Comparison of ENCODE assay signal across 27 cellular contexts in the genomic region with DNA sequence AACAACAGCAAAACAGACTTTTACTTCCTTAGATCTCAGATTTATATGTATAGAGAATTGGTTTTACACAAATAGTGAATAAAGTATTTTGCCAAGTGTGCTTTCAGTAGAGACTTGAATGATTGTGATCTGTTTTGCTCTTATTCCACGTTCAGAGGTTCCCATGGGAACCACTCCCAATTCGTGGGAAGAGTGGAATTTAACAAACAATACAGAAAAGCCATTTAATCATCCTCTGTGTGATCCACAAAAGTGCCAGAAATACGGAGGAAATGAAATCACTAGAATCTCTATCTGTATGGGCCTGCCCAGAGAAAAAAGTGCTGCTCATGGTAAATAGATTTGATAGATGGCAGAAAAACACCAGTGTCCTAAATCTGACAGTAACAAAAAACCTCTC. TPM values are rescaled to one million over a fixed set of nuclear protein-coding genes. Genes with fewer than 3 reads are reported as not detected.
"Had no signal": no experiment of that assay in that cellular context is flagged by ENCODE, and none has a peak within 500 bp of the region (broad histone marks: within the 10 kb centered on the region; RNA-seq: fewer than 3 reads in every experiment).

No MANE protein-coding gene starts in this region.

- H3K36me3 Mint-ChIP-seq: activated naive CD8-positive, alpha-beta T cell had no signal

- H3K4me3 ChIP-seq: body of pancreas, esophagus muscularis mucosa, gastrocnemius medialis, hepatocyte, sigmoid colon, tibial nerve had no signal

- H3K27ac ChIP-seq: body of pancreas, esophagus muscularis mucosa, gastrocnemius medialis, hepatocyte, neutrophil, sigmoid colon had no signal

- H3K9me3 Mint-ChIP-seq: endodermal cell; nephron progenitor cell; T-helper 2 cell treated with Interferon-gamma antibody and Interleukin-4, amounts not matched to agents 5 μg/mL and 100 μg/mL, for 36 hours had no signal

- ATAC-seq: activated CD4-positive, alpha-beta T cell treated with anti-CD3 and anti-CD28 coated beads for 36 hours; activated CD8-positive, alpha-beta T cell treated with anti-CD3 and anti-CD28 coated beads, Interleukin-2, amount 10 ng/mL, durations not matched to agents 7 days and 5 days; activated T-cell treated with anti-CD3 and anti-CD28 coated beads, Interleukin-2, amount 50 U/mL, for 72 hours; body of pancreas; gastrocnemius medialis; left ventricle myocardium superior had no signal

- H3K27me3 ChIP-seq: body of pancreas, gastrocnemius medialis, hepatocyte, neutrophil, sigmoid colon, tibial nerve had no signal

- DNase-seq: activated CD4-positive, alpha-beta T cell treated with anti-CD3 and anti-CD28 coated beads for 36 hours; activated CD4-positive, CD25-positive, alpha-beta regulatory T cell; activated CD8-positive, alpha-beta T cell treated with anti-CD3 and anti-CD28 coated beads, Interleukin-2, amount 10 ng/mL, durations not matched to agents 7 days and 5 days; activated naive CD4-positive, alpha-beta T cell; activated T-cell treated with anti-CD3 and anti-CD28 coated beads for 4 hours; activated T-cell treated with anti-CD3 and anti-CD28 coated beads, Interleukin-2, amount 50 U/mL, for 72 hours; body of pancreas; endodermal cell; gastrocnemius medialis; islet precursor cell; left ventricle myocardium superior; nephron progenitor cell; retina; sigmoid colon; small intestine; stimulated activated CD4-positive, alpha-beta T cell treated with anti-CD3 and anti-CD28 coated beads, Interleukin-1b, Interleukin-23, amount 100 ng/mL, for 48 hours; stimulated activated CD4-positive, alpha-beta T cell treated with anti-CD3 and anti-CD28 coated beads, Interleukin-4, amount 100 ng/mL, for 4 hours; stimulated activated CD8-positive, alpha-beta memory T cell treated with anti-CD3 and anti-CD28 coated beads, Interleukin-4, amount 100 ng/mL, for 48 hours; stimulated activated naive CD4-positive, alpha-beta T cell; T-helper 1 cell had no signal

- H2AFZ ChIP-seq: hepatocyte had no signal

- H3K27ac Mint-ChIP-seq: activated CD4-positive, alpha-beta T cell treated with anti-CD3 and anti-CD28 coated beads for 36 hours; activated CD8-positive, alpha-beta T cell treated with anti-CD3 and anti-CD28 coated beads, Interleukin-2, amount 10 ng/mL, durations not matched to agents 7 days and 5 days; activated naive CD8-positive, alpha-beta T cell; activated T-cell treated with anti-CD3 and anti-CD28 coated beads, Interleukin-2, amount 50 U/mL, for 72 hours; endodermal cell; nephron progenitor cell; T-helper 2 cell treated with Interferon-gamma antibody and Interleukin-4, amounts not matched to agents 5 μg/mL and 100 μg/mL, for 36 hours had no signal

- H3K4me2 ChIP-seq: hepatocyte had no signal

- H3K4me1 Mint-ChIP-seq: activated CD4-positive, alpha-beta T cell treated with anti-CD3 and anti-CD28 coated beads for 36 hours had no signal

- FAIRE-seq: small intestine had no signal

- H3K79me2 ChIP-seq: hepatocyte had no signal

- H3K4me1 ChIP-seq: body of pancreas, esophagus muscularis mucosa, gastrocnemius medialis, sigmoid colon had no signal

- H3K9me3 ChIP-seq: body of pancreas, esophagus muscularis mucosa, gastrocnemius medialis, neutrophil, sigmoid colon, tibial nerve had no signal

- H3K36me3 ChIP-seq: esophagus muscularis mucosa, gastrocnemius medialis, neutrophil, sigmoid colon, tibial nerve had no signal

- H3K4me3 Mint-ChIP-seq: activated CD4-positive, alpha-beta T cell treated with anti-CD3 and anti-CD28 coated beads for 36 hours; activated CD8-positive, alpha-beta T cell treated with anti-CD3 and anti-CD28 coated beads, Interleukin-2, amount 10 ng/mL, durations not matched to agents 7 days and 5 days; activated naive CD8-positive, alpha-beta T cell; activated T-cell treated with anti-CD3 and anti-CD28 coated beads, Interleukin-2, amount 50 U/mL, for 72 hours; endodermal cell; nephron progenitor cell; T-helper 2 cell treated with Interferon-gamma antibody and Interleukin-4, amounts not matched to agents 5 μg/mL and 100 μg/mL, for 36 hours had no signal

RNA-seq across cellular contexts. Expression of a gene that starts 55.9 kb away (rescaled TPM):
- total RNA-seq: activated CD4-positive, alpha-beta T cell treated with anti-CD3 and anti-CD28 coated beads for 36 hours; activated CD8-positive, alpha-beta T cell treated with anti-CD3 and anti-CD28 coated beads, Interleukin-2, amount 10 ng/mL, durations not matched to agents 7 days and 5 days; lung microvascular endothelial cell had no signal
